ENCODE assay signal across 23 cellular contexts in genomic region chr5:39025456-39025855, GRCh38. TPM values are rescaled to one million over a fixed set of nuclear protein-coding genes. Genes with fewer than 3 reads are reported as not detected.
DNase-seq lines count a peak whose midpoint lies in the region; ATAC-seq and TF ChIP-seq lines count a peak whose summit lies in the region.
"Had no signal": no experiment of that assay in that cellular context is flagged by ENCODE, and none has a peak within 500 bp of the region (broad histone marks: within the 10 kb centered on the region; RNA-seq: fewer than 3 reads in every experiment).

No MANE protein-coding gene starts in this region.

- no peak for TF ChIP-seq CTCF in left ventricle myocardium inferior (IDR thresholded peaks at IDR 0.05; ENCODE audit: borderline replicate concordance)
- no peak for TF ChIP-seq CTCF in spleen (IDR thresholded peaks at IDR 0.05 in 8 of 11, conservative IDR thresholded peaks at IDR 0.05 in 3 of 11)

- 80 to 91% (median 85%) methylated on average over 4 of the region's 4 CpGs for WGBS in spleen, 5 donors

- H3K4me3 Mint-ChIP-seq in central memory CD8-positive, alpha-beta T cell, result no peak overlapping the region
- H3K4me3 Mint-ChIP-seq: CD8-positive, alpha-beta T cell; type B pancreatic cell had no signal

- H3K27me3 ChIP-seq in left ventricle myocardium inferior (ENCODE audit: low read depth) (no peaks in the 10 kb centered on the region), spleen (replicated peaks in 1 of 7) (no peaks in the 10 kb centered on the region)
- H3K27me3 ChIP-seq: neutrophil had no signal

- ATAC-seq in GM18498 (IDR thresholded peaks at IDR 0.05; ENCODE audit: unreplicated experiment) (peak; percentile 58), HG03378 (IDR thresholded peaks at IDR 0.05; ENCODE audit: unreplicated experiment) (no peak)
- ATAC-seq in central memory CD8-positive, alpha-beta T cell (replicated peaks; ENCODE audit: extremely low read depth, poor library complexity, severe bottlenecking), result no peak
- ATAC-seq: CD8-positive, alpha-beta T cell; lower lobe of right lung had no signal

- intact Hi-C loops in left ventricle myocardium inferior (cut with micrococcal nuclease) (no loop called here), spleen (cut with DNase I; ENCODE audit: low total_unique reads) (no loop called here)

- H3K9me3 Mint-ChIP-seq in central memory CD8-positive, alpha-beta T cell, result no peaks in the 10 kb centered on the region

- no peak for TF ChIP-seq POLR2A in spleen (IDR thresholded peaks at IDR 0.05)

- peaks cover 59% of the 10 kb centered on the region for H3K4me1 ChIP-seq in left ventricle myocardium inferior
- H3K4me1 ChIP-seq in spleen, result peaks cover 0 to 47% (median 12%) of the 10 kb centered on the region in 6 donors
- H3K4me1 ChIP-seq: lower lobe of right lung had no signal

- H3K4me1 Mint-ChIP-seq in central memory CD8-positive, alpha-beta T cell, result peaks cover 54% of the 10 kb centered on the region

- H3K36me3 ChIP-seq in left ventricle myocardium inferior, result peaks cover 11% of the 10 kb centered on the region
- peaks cover 0 to 51% (median 6%) of the 10 kb centered on the region in 6 donors for H3K36me3 ChIP-seq in spleen
- H3K36me3 ChIP-seq: lower lobe of right lung had no signal

- H3K27ac Mint-ChIP-seq in central memory CD8-positive, alpha-beta T cell (ENCODE audit: low read depth), result peak overlapping the region; percentile 50

- H3K36me3 Mint-ChIP-seq in central memory CD8-positive, alpha-beta T cell (ENCODE audit: insufficient read depth), result peaks cover 9% of the 10 kb centered on the region

- H3K27ac ChIP-seq in left ventricle myocardium inferior (replicated peaks), result no peak overlapping the region
- H3K27ac ChIP-seq in spleen, result no peak overlapping the region
- H3K27ac ChIP-seq: lower lobe of right lung, neutrophil had no signal

- H3K27me3 Mint-ChIP-seq in central memory CD8-positive, alpha-beta T cell, result no peaks in the 10 kb centered on the region
- H3K27me3 Mint-ChIP-seq: type B pancreatic cell had no signal

- DNase-seq in Kasumi-1 (lab: John Stamatoyannopoulos, UW), result peak; percentile 17 to 22
- DNase-seq in OCI-M1 (lab: John Stamatoyannopoulos, UW), result peak; percentile 35
- no peak for DNase-seq in central memory CD8-positive, alpha-beta T cell (ENCODE audit: low spot score in 2 of 2)
- DNase-seq in left ventricle myocardium inferior, result no peak
- no peak for DNase-seq in spleen
- no peak for DNase-seq in activated gamma-delta T cell treated with Interleukin-2 at 50 U/mL for 16 hours
- DNase-seq: activated CD4-positive, alpha-beta T cell treated with anti-CD3 and anti-CD28 coated beads, Interleukin-2, amount 50 U/mL, for 4 hours; activated CD4-positive, CD25-positive, alpha-beta regulatory T cell; activated CD8-positive, alpha-beta memory T cell treated with anti-CD3 and anti-CD28 coated beads, Interleukin-2, amount 50 U/mL, for 4 hours; activated effector memory CD4-positive, alpha-beta T cell treated with Interleukin-2 at 50 U/mL for 16 hours; CD8-positive, alpha-beta T cell; central memory CD4-positive, alpha-beta T cell; DMS153; kidney; lower lobe of right lung; NCI-H1436 treated with DMSO at 0.1 percent for 48 hours; NCI-H2107; NCI-H446 treated with DMSO at 0.1 percent for 48 hours; RPMI8226 had no signal

- H3K4me3 ChIP-seq in left ventricle myocardium inferior, result no peak overlapping the region
- no peak overlapping the region for H3K4me3 ChIP-seq in spleen
- H3K4me3 ChIP-seq: lower lobe of right lung had no signal

- H3K9me3 ChIP-seq in left ventricle myocardium inferior (replicated peaks) (peaks cover 18% of the 10 kb centered on the region), spleen (peaks cover 0 to 34% (median 25%) of the 10 kb centered on the region in 8 donors)
- H3K9me3 ChIP-seq: neutrophil had no signal

RNA-seq across cellular contexts. Expression of gene RICTOR, which starts 48.7 kb away (rescaled TPM):
- total RNA-seq in left ventricle myocardium inferior, result 35.0 TPM
- total RNA-seq in spleen, result 10 to 100 TPM; 51.4 to 70.9 (median 60.1) TPM
- polyA plus RNA-seq in spleen, result 1 to 10 TPM; 6.3 to 8.7 (median 7.6) TPM

Comparison
In these comparisons a context has a peak if more than half of its experiments do, and no peak if none do; other contexts are left out.
1. DNase-seq: peak in Kasumi-1 (2 of 2) and OCI-M1 (single experiment); none in central memory CD8-positive, alpha-beta T cell (0 of 2), left ventricle myocardium inferior (single experiment), spleen (single experiment) and activated gamma-delta T cell treated with Interleukin-2 at 50 U/mL for 16 hours (single experiment).